ENCODE assay signal across 1 cellular context in genomic region chr16:48602357-48603014, GRCh38.
TF ChIP-seq lines count a peak whose summit lies in the region.

No MANE protein-coding gene starts in this region.

TF ChIP-seq in K562, 482 proteins besides CTCF, POLR2A, EP300 and RAD21 (continued from another document):
- TF ChIP-seq FUS (optimal IDR thresholded peaks at IDR 0.05; ENCODE audit: low read depth, low read length), result no peak
- TF ChIP-seq E2F6 (IDR thresholded peaks at IDR 0.05; ENCODE audit: borderline replicate concordance in 1 of 2, extremely low read depth in 1 of 2, insufficient read depth in 1 of 2, insufficient read length in 1 of 2, low read depth in 1 of 2, low read length in 1 of 2, poor library complexity in 1 of 2, severe bottlenecking in 1 of 2), result no peak
- TF ChIP-seq SNIP1 (IDR thresholded peaks at IDR 0.05; ENCODE audit: low read depth), result no peak
- no peak for TF ChIP-seq NFXL1 (CRISPR knock-in tag; IDR thresholded peaks at IDR 0.05)
- no peak for TF ChIP-seq GATA2 (CRISPR knock-in tag; IDR thresholded peaks at IDR 0.05)
- no peak for TF ChIP-seq ZEB2 (IDR thresholded peaks at IDR 0.05)
- no peak for TF ChIP-seq FOXJ3 (CRISPR knock-in tag; IDR thresholded peaks at IDR 0.05)
- no peak for TF ChIP-seq PATZ1 (CRISPR knock-in tag; IDR thresholded peaks at IDR 0.05; ENCODE audit: borderline replicate concordance)
- TF ChIP-seq MCM2 (IDR thresholded peaks at IDR 0.05; ENCODE audit: low read depth), result no peak
- TF ChIP-seq ZNF740 (CRISPR knock-in tag; IDR thresholded peaks at IDR 0.05), result no peak
- TF ChIP-seq ZNF740 (tag; IDR thresholded peaks at IDR 0.05), result no peak
- TF ChIP-seq MCM5 (IDR thresholded peaks at IDR 0.05; ENCODE audit: low read depth), result no peak
